Comparison of ENCODE assay signal across 6 cellular contexts in the genomic region with DNA sequence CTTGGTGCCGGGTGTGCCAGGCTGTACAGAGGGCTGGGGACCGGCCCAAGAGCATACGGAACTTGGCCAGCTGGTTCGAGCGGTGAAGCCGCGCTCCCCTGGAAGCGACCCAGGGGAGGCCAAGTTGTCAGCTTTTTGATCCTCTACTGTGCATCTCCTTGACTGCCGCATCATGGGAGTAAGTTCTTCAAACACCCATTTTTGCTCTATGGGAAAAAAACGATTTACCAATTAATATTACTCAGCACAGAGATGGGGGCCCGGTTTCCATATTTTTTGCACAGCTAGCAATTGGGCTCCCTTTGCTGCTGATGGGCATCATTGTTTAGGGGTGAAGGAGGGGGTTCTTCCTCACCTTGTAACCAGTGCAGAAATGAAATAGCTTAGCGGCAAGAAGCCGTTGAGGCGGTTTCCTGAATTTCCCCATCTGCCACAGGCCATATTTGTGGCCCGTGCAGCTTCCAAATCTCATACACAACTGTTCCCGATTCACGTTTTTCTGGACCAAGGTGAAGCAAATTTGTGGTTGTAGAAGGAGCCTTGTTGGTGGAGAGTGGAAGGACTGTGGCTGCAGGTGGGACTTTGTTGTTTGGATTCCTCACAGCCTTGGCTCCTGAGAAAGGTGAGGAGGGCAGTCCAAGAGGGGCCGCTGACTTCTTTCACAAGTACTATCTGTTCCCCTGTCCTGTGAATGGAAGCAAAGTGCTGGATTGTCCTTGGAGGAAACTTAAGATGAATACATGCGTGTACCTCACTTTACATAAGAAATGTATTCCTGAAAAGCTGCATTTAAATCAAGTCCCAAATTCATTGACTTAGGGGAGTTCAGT. TPM values are rescaled to one million over a fixed set of nuclear protein-coding genes. Genes with fewer than 3 reads are reported as not detected.
DNase-seq lines count a peak whose midpoint lies in the region; ATAC-seq, FAIRE-seq and TF ChIP-seq lines count a peak whose summit lies in the region.

No MANE protein-coding gene starts in this region.

- H3K27me3 Mint-ChIP-seq in astrocyte (ENCODE audit: low read depth, unreplicated experiment) (peaks cover 9% of the 10 kb centered on the region), neural crest cell (ENCODE audit: low read depth) (peaks cover 11% of the 10 kb centered on the region)

- RAD21 ChIA-PET in HCT116 (lab: Charles Lee; ENCODE audit: low non-redundant PET in 1 of 2, low total read pairs in 2 of 2, uncharacterized antibody in 2 of 2, unreplicated experiment in 2 of 2): no interaction called here

- no peak for TF ChIP-seq POLR2A in HCT116 (IDR thresholded peaks at IDR 0.05; ENCODE audit: borderline replicate concordance, extremely low read depth, insufficient read depth, insufficient read length)

- H3K4me1 ChIP-seq in HCT116 (ENCODE audit: control insufficient read depth in 1 of 2, insufficient read depth in 2 of 2, low read length in 2 of 2): peaks cover 8 to 20% of the 10 kb centered on the region in 2 experiments; a peak in 3 of 4 replicates
- peaks cover 21% of the 10 kb centered on the region for H3K4me1 ChIP-seq in astrocyte (ENCODE audit: insufficient read depth, low read length)

- peaks cover 9% of the 10 kb centered on the region; the same call in 1 of the 2 replicates for H3K79me2 ChIP-seq in HCT116 (ENCODE audit: insufficient read depth, low read length)
- peaks cover 29% of the 10 kb centered on the region for H3K79me2 ChIP-seq in astrocyte (ENCODE audit: insufficient read depth, low read length)

- ATAC-seq in HCT116 (no peak), HG02884 (IDR thresholded peaks at IDR 0.05; ENCODE audit: unreplicated experiment) (no peak)

- H3K27ac Mint-ChIP-seq in astrocyte (ENCODE audit: unreplicated experiment) (peak overlapping the region; percentile 47), neural crest cell (ENCODE audit: unreplicated experiment) (no peak overlapping the region)

- POLR2A ChIA-PET in HCT116 (lab: Charles Lee): interaction anchor here (0.9 kb wide), 1 partner anchor 9 kb away, joined by 3 read pairs; no protein-coding TSS in a partner anchor

- no peak for TF ChIP-seq CTCF in HCT116 (IDR thresholded peaks at IDR 0.05 in 2 of 3, conservative IDR thresholded peaks at IDR 0.05 in 1 of 3; ENCODE audit: borderline replicate concordance in 1 of 3, insufficient read depth in 1 of 3, low read depth in 2 of 3, low read length in 2 of 3)
- TF ChIP-seq CTCF in astrocyte (IDR thresholded peaks at IDR 0.05; ENCODE audit: insufficient read depth, low read depth, low read length): no peak
- TF ChIP-seq CTCF in neural crest cell (conservative IDR thresholded peaks at IDR 0.05): no peak

- H3K27me3 ChIP-seq in HCT116 (ENCODE audit: insufficient read depth, low read length) (no peaks in the 10 kb centered on the region), astrocyte (ENCODE audit: insufficient read depth, low read length) (no peaks in the 10 kb centered on the region)

- CTCF ChIA-PET in HCT116 (lab: Charles Lee): no interaction called here

- H3K4me1 Mint-ChIP-seq in astrocyte (ENCODE audit: low read depth, unreplicated experiment) (peaks cover 7% of the 10 kb centered on the region), neural crest cell (peaks cover 35% of the 10 kb centered on the region)

- H3K36me3 ChIP-seq in HCT116 (ENCODE audit: control insufficient read depth in 1 of 2, insufficient read depth in 2 of 2, low read length in 2 of 2): no peaks in the 10 kb centered on the region
- H3K36me3 ChIP-seq in astrocyte (ENCODE audit: insufficient read depth, low read length): no peaks in the 10 kb centered on the region

- H4K20me1 ChIP-seq in HCT116 (ENCODE audit: insufficient read depth): no peaks in the 10 kb centered on the region
- peaks cover 44% of the 10 kb centered on the region for H4K20me1 ChIP-seq in astrocyte (ENCODE audit: insufficient read depth, low read length)

- H3K9ac ChIP-seq in HCT116 (ENCODE audit: low read length) (no peak overlapping the region), astrocyte (ENCODE audit: low read length) (peak overlapping the region; percentile 90)

- H3K4me3 ChIP-seq in HCT116 (replicated peaks in 1 of 2; ENCODE audit: low read depth in 1 of 2, low read length in 2 of 2): no peak overlapping the region
- H3K4me3 ChIP-seq in astrocyte (ENCODE audit: insufficient read depth, low read depth, low read length): peak overlapping the region; percentile 64

- H3K36me3 Mint-ChIP-seq in astrocyte (ENCODE audit: low read depth, unreplicated experiment): peaks cover 3% of the 10 kb centered on the region
- H3K36me3 Mint-ChIP-seq in neural crest cell (ENCODE audit: low read depth): peaks cover 2% of the 10 kb centered on the region

- H3K9me3 ChIP-seq in HCT116 (ENCODE audit: control insufficient read depth in 1 of 2, insufficient read depth in 1 of 2, low read depth in 1 of 2, low read length in 2 of 2) (no peaks in the 10 kb centered on the region), astrocyte (ENCODE audit: insufficient read depth, low read depth, low read length) (no peaks in the 10 kb centered on the region)

- no peak for TF ChIP-seq RAD21 in HCT116 (IDR thresholded peaks at IDR 0.05; ENCODE audit: low read depth)

- peak overlapping the region; percentile 79 for H3K4me3 Mint-ChIP-seq in astrocyte (ENCODE audit: unreplicated experiment)
- H3K4me3 Mint-ChIP-seq in neural crest cell: peak overlapping the region; percentile 77

- peaks cover 2% of the 10 kb centered on the region for H3K9me3 Mint-ChIP-seq in astrocyte (ENCODE audit: unreplicated experiment)
- no peaks in the 10 kb centered on the region for H3K9me3 Mint-ChIP-seq in neural crest cell

- H3K27ac ChIP-seq in HCT116 (ENCODE audit: low read depth, low read length) (no peak overlapping the region), astrocyte (ENCODE audit: low read depth, low read length) (no peak overlapping the region)

- no peak for DNase-seq in HCT116 (ENCODE audit: low read depth, low spot score)
- no peak for DNase-seq in astrocyte (ENCODE audit: low read depth)
- DNase-seq in neural crest cell (ENCODE audit: low read depth, low spot score): no peak
- no peak for DNase-seq in activated CD4-positive, CD25-positive, alpha-beta regulatory T cell treated with anti-CD3 and anti-CD28 coated beads, Interleukin-2, amount 50 U/mL, for 72 hours
- DNase-seq in OCI-M2 (lab: John Stamatoyannopoulos, UW; ENCODE audit: unreplicated experiment): no peak

- H3K9me2 ChIP-seq in HCT116 (ENCODE audit: insufficient read depth): no peaks in the 10 kb centered on the region

- H2AFZ ChIP-seq in HCT116 (ENCODE audit: low read depth, low read length, poor library complexity, severe bottlenecking): no peak overlapping the region
- H2AFZ ChIP-seq in astrocyte (ENCODE audit: low read depth, low read length): peak overlapping the region; percentile 99

- intact Hi-C loops in HCT116 (cut with micrococcal nuclease): no loop called here

- no peak for FAIRE-seq in astrocyte (lab: Jason Lieb, UNC)

- TSS peak; percentile 50 for BruUV-seq in HCT116 (replicated peaks; lab: Mats Ljungman, UMichigan)

- peak overlapping the region; percentile 71 for H3K4me2 ChIP-seq in HCT116 (ENCODE audit: low read length)
- H3K4me2 ChIP-seq in astrocyte (ENCODE audit: low read length): peak overlapping the region; percentile 91

TF ChIP-seq in HCT116, 20 proteins besides CTCF, POLR2A, EP300 and RAD21:
- TF ChIP-seq CBX3 (IDR thresholded peaks at IDR 0.05; ENCODE audit: low read depth) (no peak), FOSL1 (IDR thresholded peaks at IDR 0.05; ENCODE audit: low read depth) (no peak), ZFX (IDR thresholded peaks at IDR 0.05) (no peak), ZNF274 (IDR thresholded peaks at IDR 0.05; ENCODE audit: low read depth, low read length) (no peak), EGR1 (IDR thresholded peaks at IDR 0.05; ENCODE audit: low read depth) (no peak), ELF1 (IDR thresholded peaks at IDR 0.05; ENCODE audit: borderline replicate concordance, low read depth) (no peak), JUND (IDR thresholded peaks at IDR 0.05) (no peak), SIN3A (IDR thresholded peaks at IDR 0.05; ENCODE audit: low read depth) (no peak), EZH2phosphoT487 (IDR thresholded peaks at IDR 0.05; ENCODE audit: borderline replicate concordance) (no peak), TCF7L2 (IDR thresholded peaks at IDR 0.05; ENCODE audit: borderline replicate concordance, extremely low read depth, insufficient read depth, insufficient read length) (no peak), CEBPB (IDR thresholded peaks at IDR 0.05; ENCODE audit: low read depth) (no peak), YY1 (IDR thresholded peaks at IDR 0.05; ENCODE audit: extremely low read depth, insufficient replicate concordance, low read depth, low read length) (no peak), POLR2AphosphoS5 (IDR thresholded peaks at IDR 0.05; ENCODE audit: low read depth, low read length) (no peak)
- TF ChIP-seq, protein P1, sequence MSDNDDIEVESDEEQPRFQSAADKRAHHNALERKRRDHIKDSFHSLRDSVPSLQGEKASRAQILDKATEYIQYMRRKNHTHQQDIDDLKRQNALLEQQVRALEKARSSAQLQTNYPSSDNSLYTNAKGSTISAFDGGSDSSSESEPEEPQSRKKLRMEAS (IDR thresholded peaks at IDR 0.05): no peak

RNA-seq across cellular contexts. Expression of gene FUT4, which starts 2.1 kb away (rescaled TPM):
- 5.7 TPM for total RNA-seq in HCT116 (2021; ENCODE audit: unreplicated experiment)
- polyA plus RNA-seq in HCT116 (2012): 2.1 and 2.4 TPM in 2 replicates
- 3.5 and 3.7 TPM in 2 replicates for total RNA-seq in astrocyte
- 5.2 and 5.9 TPM in 2 replicates for total RNA-seq in neural crest cell

RNA-seq across cellular contexts. Expression of gene PIWIL4, which starts 21.3 kb away (rescaled TPM):
- total RNA-seq in HCT116 (2021; ENCODE audit: unreplicated experiment): 0.34 TPM
- polyA plus RNA-seq in HCT116 (2012): 0.25 and 0.62 TPM in 2 replicates
- 0.59 and 0.75 TPM in 2 replicates for total RNA-seq in astrocyte
- 0.68 and 0.72 TPM in 2 replicates for total RNA-seq in neural crest cell

RNA-seq across cellular contexts. Expression of gene C11orf97, which starts 33.6 kb away (rescaled TPM):
- total RNA-seq in HCT116 (2021; ENCODE audit: unreplicated experiment) (not detected), astrocyte (not detected in 2 replicates), neural crest cell (not detected in 2 replicates)
- polyA plus RNA-seq in HCT116 (2012): not detected in 2 replicates

RNA-seq across cellular contexts. Expression of gene ANKRD49, which starts 52.1 kb away (rescaled TPM):
- 8.2 TPM for total RNA-seq in HCT116 (2021; ENCODE audit: unreplicated experiment)
- 3.1 and 4.2 TPM in 2 replicates for polyA plus RNA-seq in HCT116 (2012)
- 8.4 and 10.3 TPM in 2 replicates for total RNA-seq in astrocyte
- 10.3 and 11.7 TPM in 2 replicates for total RNA-seq in neural crest cell

RNA-seq across cellular contexts. Expression of gene MRE11, which starts 52.2 kb away (rescaled TPM):
- total RNA-seq in HCT116 (2021; ENCODE audit: unreplicated experiment) (20.6 TPM), astrocyte (12.6 and 14.1 TPM in 2 replicates), neural crest cell (39.4 and 40.7 TPM in 2 replicates)
- 5.1 and 6.7 TPM in 2 replicates for polyA plus RNA-seq in HCT116 (2012)
